1 cellular context compared by ENCODE assay signal in genomic region chr7:149690688-149691446, GRCh38.
TF ChIP-seq lines count a peak whose summit lies in the region.

No MANE protein-coding gene starts in this region.

TF ChIP-seq in K562, 482 proteins besides CTCF, POLR2A, EP300 and RAD21 (continued from another document and continues in another):
- TF ChIP-seq ZNF518B (CRISPR knock-in tag; IDR thresholded peaks at IDR 0.05), result no peak
- no peak for TF ChIP-seq RBM39 (optimal IDR thresholded peaks at IDR 0.05; ENCODE audit: low read depth, low read length)
- no peak for TF ChIP-seq PTRF (tag; IDR thresholded peaks at IDR 0.05)
- no peak for TF ChIP-seq ZNF354B (CRISPR knock-in tag; IDR thresholded peaks at IDR 0.05)
- TF ChIP-seq TAF15 (IDR thresholded peaks at IDR 0.05; ENCODE audit: low read depth, low read length), result no peak
- TF ChIP-seq ZNF830 (CRISPR knock-in tag; IDR thresholded peaks at IDR 0.05), result 0 out of 2 replicates have a peak, but pooled peaks have one; percentile 93
- TF ChIP-seq RHOXF2B (CRISPR knock-in tag; conservative IDR thresholded peaks at IDR 0.05), result peak; percentile 61; the same call in 1 of the 2 replicates
- peak in 1 of 2 experiments; percentile 74 for TF ChIP-seq NCOA2 (IDR thresholded peaks at IDR 0.05; ENCODE audit: partially characterized antibody in 2 of 2)
- TF ChIP-seq PHF20 (IDR thresholded peaks at IDR 0.05; ENCODE audit: partially characterized antibody), result peak; percentile 12
- TF ChIP-seq FOXP4 (CRISPR knock-in tag; IDR thresholded peaks at IDR 0.05; ENCODE audit: borderline replicate concordance), result no peak
- TF ChIP-seq ZNF551 (CRISPR knock-in tag; IDR thresholded peaks at IDR 0.05), result no peak
- TF ChIP-seq OTX1 (CRISPR knock-in tag; IDR thresholded peaks at IDR 0.05), result no peak
- no peak for TF ChIP-seq CHD2 (IDR thresholded peaks at IDR 0.05; ENCODE audit: low read depth, low read length)
- no peak for TF ChIP-seq GATA2 (CRISPR knock-in tag; IDR thresholded peaks at IDR 0.05)
- no peak for TF ChIP-seq TFE3 (CRISPR knock-in tag; IDR thresholded peaks at IDR 0.05)
- TF ChIP-seq ZNF165 (CRISPR knock-in tag; IDR thresholded peaks at IDR 0.05; ENCODE audit: borderline replicate concordance), result 0 out of 2 replicates have a peak, but pooled peaks have one; percentile 31
- no peak for TF ChIP-seq HNRNPK (IDR thresholded peaks at IDR 0.05; ENCODE audit: low read depth, low read length, poor library complexity, severe bottlenecking)
- TF ChIP-seq KAT7 (CRISPR knock-in tag; IDR thresholded peaks at IDR 0.05; ENCODE audit: borderline replicate concordance), result no peak
- TF ChIP-seq NR2C2 (CRISPR knock-in tag; IDR thresholded peaks at IDR 0.05), result no peak
- TF ChIP-seq NR2C2 (tag; IDR thresholded peaks at IDR 0.05), result peak; percentile 64; the same call in 1 of the 2 replicates
- TF ChIP-seq TFAM (CRISPR knock-in tag; conservative IDR thresholded peaks at IDR 0.05), result no peak
- no peak for TF ChIP-seq RBM14 (IDR thresholded peaks at IDR 0.05; ENCODE audit: borderline replicate concordance, insufficient read depth, low read depth, low read length)
- TF ChIP-seq ZNF282 (CRISPR knock-in tag; IDR thresholded peaks at IDR 0.05), result no peak
- TF ChIP-seq MCM7 (IDR thresholded peaks at IDR 0.05), result no peak
- no peak for TF ChIP-seq SNRNP70 (optimal IDR thresholded peaks at IDR 0.05; ENCODE audit: low read depth, low read length)
- TF ChIP-seq NFYB (IDR thresholded peaks at IDR 0.05; ENCODE audit: extremely low read depth, insufficient read length), result no peak
- TF ChIP-seq ZNF133 (CRISPR knock-in tag; IDR thresholded peaks at IDR 0.05), result no peak
- TF ChIP-seq PML (IDR thresholded peaks at IDR 0.05; ENCODE audit: low read length), result peak; percentile 53; the same call in 1 of the 2 replicates
- TF ChIP-seq CHD1 (IDR thresholded peaks at IDR 0.05; ENCODE audit: low read length), result no peak
- TF ChIP-seq RBFOX2 (IDR thresholded peaks at IDR 0.05; ENCODE audit: low read depth, low read length), result no peak
- TF ChIP-seq ZFP1 (CRISPR knock-in tag; IDR thresholded peaks at IDR 0.05), result no peak
- no peak for TF ChIP-seq E2F6 (IDR thresholded peaks at IDR 0.05; ENCODE audit: borderline replicate concordance in 1 of 2, extremely low read depth in 1 of 2, insufficient read depth in 1 of 2, insufficient read length in 1 of 2, low read depth in 1 of 2, low read length in 1 of 2, poor library complexity in 1 of 2, severe bottlenecking in 1 of 2)
- TF ChIP-seq ELF4 (CRISPR knock-in tag; IDR thresholded peaks at IDR 0.05), result no peak
- TF ChIP-seq SAP30 (IDR thresholded peaks at IDR 0.05; ENCODE audit: borderline replicate concordance, insufficient read depth, low read depth, low read length, poor library complexity, severe bottlenecking), result no peak
- no peak for TF ChIP-seq ZNF707 (CRISPR knock-in tag; conservative IDR thresholded peaks at IDR 0.05)
- TF ChIP-seq RERE (CRISPR knock-in tag; IDR thresholded peaks at IDR 0.05; ENCODE audit: borderline replicate concordance), result no peak
- no peak for TF ChIP-seq STAG1 (CRISPR knock-in tag; IDR thresholded peaks at IDR 0.05; ENCODE audit: borderline replicate concordance)
- TF ChIP-seq CBFA2T3 (IDR thresholded peaks at IDR 0.05), result peak; percentile 41; the same call in 1 of the 2 replicates
- TF ChIP-seq HDAC2 (IDR thresholded peaks at IDR 0.05), result peak; percentile 97
- peak; percentile 87; the same call in 1 of the 2 replicates for TF ChIP-seq TARDBP (IDR thresholded peaks at IDR 0.05)
- TF ChIP-seq E2F1 (CRISPR knock-in tag; IDR thresholded peaks at IDR 0.05), result no peak
- no peak for TF ChIP-seq SUPT5H (IDR thresholded peaks at IDR 0.05)
- TF ChIP-seq TOE1 (IDR thresholded peaks at IDR 0.05; ENCODE audit: borderline replicate concordance), result peak; percentile 78; the same call in 1 of the 2 replicates
- no peak for TF ChIP-seq TOE1 (CRISPR knock-in tag; IDR thresholded peaks at IDR 0.05; ENCODE audit: borderline replicate concordance, low read depth)
- TF ChIP-seq TRIM24 (IDR thresholded peaks at IDR 0.05), result peak; percentile 24 to 64; a peak in 1 of 4 replicates
- no peak for TF ChIP-seq SLC30A9 (CRISPR knock-in tag; IDR thresholded peaks at IDR 0.05)
- peak; percentile 33 for TF ChIP-seq HNRNPLL (IDR thresholded peaks at IDR 0.05; ENCODE audit: low read depth, low read length, poor library complexity, severe bottlenecking)
- TF ChIP-seq NR4A1 (CRISPR knock-in tag; IDR thresholded peaks at IDR 0.05), result no peak
- no peak for TF ChIP-seq NR4A1 (tag; IDR thresholded peaks at IDR 0.05)
- peak; percentile 25; the same call in 1 of the 2 replicates for TF ChIP-seq TAL1 (IDR thresholded peaks at IDR 0.05)
- TF ChIP-seq CREB1 (IDR thresholded peaks at IDR 0.05), result no peak
- TF ChIP-seq CREB1 (CRISPR knock-in tag; IDR thresholded peaks at IDR 0.05), result peak; percentile 51; the same call in 1 of the 2 replicates
- no peak for TF ChIP-seq NCOA6 (IDR thresholded peaks at IDR 0.05)
- TF ChIP-seq ZBTB2 (IDR thresholded peaks at IDR 0.05), result peak; percentile 89
- no peak for TF ChIP-seq MCM5 (IDR thresholded peaks at IDR 0.05; ENCODE audit: low read depth)
- TF ChIP-seq ETS1 (conservative IDR thresholded peaks at IDR 0.05; ENCODE audit: control insufficient read depth, low read depth, low read length), result peak; percentile 45; the same call in 1 of the 2 replicates
